Comparison of ENCODE assay signal across 17 cellular contexts in the genomic region with DNA sequence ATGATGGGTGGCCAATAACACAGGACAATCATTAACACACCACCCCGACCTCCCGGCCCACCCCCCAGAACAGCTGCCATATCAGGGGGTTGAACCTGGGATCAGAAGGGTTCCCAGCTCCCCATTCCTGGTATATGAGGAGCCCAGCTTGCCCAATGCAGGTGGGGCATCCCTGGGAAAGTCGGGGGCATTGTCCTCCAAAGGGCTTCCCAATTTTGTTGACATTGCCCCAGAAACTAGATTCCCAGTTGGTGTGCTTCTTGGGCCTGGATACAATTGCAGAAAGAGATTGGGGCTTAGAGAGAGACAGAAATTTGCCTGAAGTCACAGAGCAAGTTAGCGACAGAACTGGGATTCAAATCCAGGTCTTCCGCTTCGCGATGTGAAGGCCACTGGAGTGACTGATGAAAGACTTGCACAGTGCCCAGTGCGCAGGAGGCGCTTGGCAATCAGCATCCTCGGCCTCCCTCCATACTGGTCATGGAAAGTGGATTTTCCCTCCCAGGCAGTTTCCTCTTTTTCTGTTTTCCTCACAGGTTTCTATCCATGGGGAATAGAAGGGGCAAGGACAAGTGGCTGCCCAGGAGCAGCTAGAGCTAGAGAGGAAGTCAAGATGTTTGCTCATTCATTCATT. TPM values are rescaled to one million over a fixed set of nuclear protein-coding genes. Genes with fewer than 3 reads are reported as not detected.
DNase-seq lines count a peak whose midpoint lies in the region; ATAC-seq, FAIRE-seq and TF ChIP-seq lines count a peak whose summit lies in the region.
"Had no signal": no experiment of that assay in that cellular context is flagged by ENCODE, and none has a peak within 500 bp of the region (broad histone marks: within the 10 kb centered on the region; RNA-seq: fewer than 3 reads in every experiment).

No MANE protein-coding gene starts in this region.

- DNase-seq in Caco-2 (no peak), hepatocyte (ENCODE audit: low spot score) (no peak), right lobe of liver (no peak), small intestine (no peak), left lung (no peak), RPMI8226 (no peak)
- DNase-seq: CD8-positive, alpha-beta T cell; DMS 273 treated with DMSO at 0.1 percent for 48 hours; DMS53; DND-41; GM23248 had no signal

- H4K20me1 ChIP-seq in hepatocyte (ENCODE audit: insufficient read depth, poor library complexity, severe bottlenecking), result no peaks in the 10 kb centered on the region
- H4K20me1 ChIP-seq: BLaER1 treated with 17β-estradiol and CSF1 and Interleukin-3, amounts not matched to agents 10 nM and 100 nM had no signal

- WGBS in hepatocyte (ENCODE audit: low lambda C conversion rate, missing lambda C conversion rate), result 88% methylated on average over 10 of the region's 10 CpGs
- WGBS in right lobe of liver (ENCODE audit: insufficient coverage, low coverage, low lambda C conversion rate, missing lambda C conversion rate), result 47% methylated on average over 9 of the region's 10 CpGs
- WGBS in small intestine, 3 donors, result 76 to 83% (median 81%) methylated on average over 10 of the region's 10 CpGs

- no peak overlapping the region for H3K4me3 Mint-ChIP-seq in Caco-2 (ENCODE audit: unreplicated experiment)
- H3K4me3 Mint-ChIP-seq: B cell; CD8-positive, alpha-beta T cell had no signal

- H3K36me3 ChIP-seq in Caco-2 (ENCODE audit: control insufficient read depth, insufficient read depth, low read length) (peaks cover 45% of the 10 kb centered on the region), hepatocyte (replicated peaks; ENCODE audit: insufficient read depth, low read depth) (no peaks in the 10 kb centered on the region), right lobe of liver (peaks cover 0 to 80% (median 35%) of the 10 kb centered on the region in 4 donors), small intestine (ENCODE audit: control insufficient read depth in 2 of 2, insufficient read depth in 2 of 2, low read length in 2 of 2) (peaks cover under 1 to 22% of the 10 kb centered on the region in 2 donors), left lung (no peaks in the 10 kb centered on the region)
- H3K36me3 ChIP-seq: BLaER1 treated with 17β-estradiol and CSF1 and Interleukin-3, amounts not matched to agents 10 nM and 100 nM; HAP-1 had no signal

- CTCF ChIA-PET in Caco-2 (lab: Charles Lee), result no interaction called here

- peak in 3 of 4 donors; percentile 2 to 6 (median 4) for ATAC-seq in right lobe of liver
- ATAC-seq in left lung, result no peak
- ATAC-seq: CD8-positive, alpha-beta T cell had no signal

- H3K9me3 ChIP-seq in Caco-2 (no peaks in the 10 kb centered on the region), hepatocyte (ENCODE audit: low read depth) (no peaks in the 10 kb centered on the region), right lobe of liver (no peaks in the 10 kb centered on the region), small intestine (ENCODE audit: control insufficient read depth, low read depth) (no peaks in the 10 kb centered on the region), left lung (no peaks in the 10 kb centered on the region)
- H3K9me3 ChIP-seq: BLaER1 treated with 17β-estradiol and CSF1 and Interleukin-3, amounts not matched to agents 10 nM and 100 nM; HAP-1 had no signal

- intact Hi-C loops in Caco-2 (cut with micrococcal nuclease; ENCODE audit: unreplicated experiment), result no loop called here
- intact Hi-C loops in right lobe of liver (cut with DNase I), result no loop called here
- intact Hi-C loops in left lung (cut with DNase I), result no loop called here

- H3K27ac ChIP-seq in hepatocyte (peak overlapping the region; percentile 74), right lobe of liver (peak overlapping the region in 1 of 3 donors; percentile 33), small intestine (ENCODE audit: low read depth in 1 of 2, low read length in 1 of 2) (peak overlapping the region; percentile 1 to 25), left lung (no peak overlapping the region)
- H3K27ac ChIP-seq: BLaER1 treated with 17β-estradiol and CSF1 and Interleukin-3, amounts not matched to agents 10 nM and 100 nM; GM23248 had no signal

- peaks cover 4% of the 10 kb centered on the region for H3K79me2 ChIP-seq in hepatocyte

- BruUV-seq in Caco-2 (replicated peaks; lab: Mats Ljungman, UMichigan), result no TSS peak

- H3K27me3 ChIP-seq in Caco-2 (replicated peaks; ENCODE audit: control insufficient read depth, insufficient read depth, low read length), result no peaks in the 10 kb centered on the region
- no peaks in the 10 kb centered on the region for H3K27me3 ChIP-seq in hepatocyte
- no peaks in the 10 kb centered on the region for H3K27me3 ChIP-seq in right lobe of liver
- peaks cover 0 to 3% of the 10 kb centered on the region in 2 donors for H3K27me3 ChIP-seq in small intestine (ENCODE audit: control insufficient read depth in 2 of 2, insufficient read depth in 2 of 2, low read length in 2 of 2)
- H3K27me3 ChIP-seq in left lung, result peaks cover 0 to 24% of the 10 kb centered on the region in 2 donors

- peaks cover 39% of the 10 kb centered on the region for H3K4me1 ChIP-seq in Caco-2
- H3K4me1 ChIP-seq in hepatocyte (ENCODE audit: insufficient read depth), result peaks cover 21% of the 10 kb centered on the region
- peaks cover 0 to 87% (median 21%) of the 10 kb centered on the region in 4 donors for H3K4me1 ChIP-seq in right lobe of liver
- no peaks in the 10 kb centered on the region for H3K4me1 ChIP-seq in small intestine (ENCODE audit: control insufficient read depth in 2 of 2, insufficient read depth in 1 of 2, low read depth in 1 of 2, low read length in 1 of 2)
- no peaks in the 10 kb centered on the region for H3K4me1 ChIP-seq in left lung
- H3K4me1 ChIP-seq: BLaER1 treated with 17β-estradiol and CSF1 and Interleukin-3, amounts not matched to agents 10 nM and 100 nM; HAP-1 had no signal

- no peaks in the 10 kb centered on the region for H3K9me2 ChIP-seq in hepatocyte (replicated peaks; ENCODE audit: insufficient read depth)

- no peak overlapping the region for H3K4me3 ChIP-seq in Caco-2 (ENCODE audit: low read depth, low read length)
- H3K4me3 ChIP-seq in hepatocyte, result no peak overlapping the region
- H3K4me3 ChIP-seq in right lobe of liver, result no peak overlapping the region
- H3K4me3 ChIP-seq in small intestine (ENCODE audit: low read depth in 1 of 2, low read length in 2 of 2), result no peak overlapping the region
- no peak overlapping the region for H3K4me3 ChIP-seq in left lung
- H3K4me3 ChIP-seq: BLaER1 treated with 17β-estradiol and CSF1 and Interleukin-3, amounts not matched to agents 10 nM and 100 nM; GM23248; HAP-1 had no signal

- H3K36me3 Mint-ChIP-seq in Caco-2 (ENCODE audit: insufficient read depth, unreplicated experiment), result no peaks in the 10 kb centered on the region
- H3K36me3 Mint-ChIP-seq: CD8-positive, alpha-beta T cell had no signal

- no peak for FAIRE-seq in small intestine (lab: Jason Lieb, UNC)
- FAIRE-seq: G401.6, GM12891, GM19239 had no signal

- no peak for TF ChIP-seq POLR2A in right lobe of liver (IDR thresholded peaks at IDR 0.05)

- no peak overlapping the region for H3K4me2 ChIP-seq in hepatocyte
- H3K4me2 ChIP-seq: BLaER1 treated with 17β-estradiol and CSF1 and Interleukin-3, amounts not matched to agents 10 nM and 100 nM had no signal

- H2AFZ ChIP-seq in hepatocyte, result no peak overlapping the region
- H2AFZ ChIP-seq: GM23248 had no signal

- POLR2A ChIA-PET in Caco-2 (lab: Charles Lee), result interaction anchor here (0.6 kb wide), 1 partner anchor 155 kb away, joined by 4 read pairs; no protein-coding TSS in a partner anchor

- TF ChIP-seq CTCF in Caco-2 (IDR thresholded peaks at IDR 0.05; ENCODE audit: insufficient read depth in 1 of 2, low read depth in 1 of 2, low read length in 1 of 2, severe bottlenecking in 1 of 2, unreplicated experiment in 1 of 2) (no peak), hepatocyte (IDR thresholded peaks at IDR 0.05; ENCODE audit: poor library complexity) (no peak), right lobe of liver (IDR thresholded peaks at IDR 0.05) (no peak), left lung (IDR thresholded peaks at IDR 0.05) (no peak)

- no peaks in the 10 kb centered on the region for H3K9me3 Mint-ChIP-seq in Caco-2 (ENCODE audit: unreplicated experiment)
- H3K9me3 Mint-ChIP-seq: CD8-positive, alpha-beta T cell had no signal

- H3K27me3 Mint-ChIP-seq in Caco-2 (ENCODE audit: insufficient read depth, unreplicated experiment), result no peaks in the 10 kb centered on the region

- H3K4me1 Mint-ChIP-seq in Caco-2 (ENCODE audit: low read depth, unreplicated experiment), result peaks cover 26% of the 10 kb centered on the region
- H3K4me1 Mint-ChIP-seq: B cell had no signal

- H3K27ac Mint-ChIP-seq in Caco-2 (ENCODE audit: unreplicated experiment), result peak overlapping the region; percentile 14
- H3K27ac Mint-ChIP-seq: B cell; CD8-positive, alpha-beta T cell had no signal

RNA-seq across cellular contexts. Expression of a gene that starts 59.5 kb away (rescaled TPM):
- total RNA-seq in Caco-2 (2022) (53.9 and 54.6 TPM in 2 replicates), hepatocyte (11.9 and 12.9 TPM in 2 replicates), right lobe of liver (100 to 1,000 TPM in 1 of 6 experiments, 10 to 100 TPM in 5; 18.0 to 102 (median 28.7) TPM), left lung (10 to 100 TPM; 13.7 to 15.1 TPM)
- polyA plus RNA-seq in hepatocyte (10.3 and 14.7 TPM in 2 replicates), small intestine (1 to 10 TPM; 1.8 to 4.7 (median 2.4) TPM)

Comparison
In these comparisons a context has a peak if more than half of its experiments do, and no peak if none do; other contexts are left out.
1. H3K27ac ChIP-seq: peak in hepatocyte (single experiment) and small intestine (2 of 2); none in left lung (0 of 2).